ENCODE assay signal across 8 cellular contexts in the genomic region with DNA sequence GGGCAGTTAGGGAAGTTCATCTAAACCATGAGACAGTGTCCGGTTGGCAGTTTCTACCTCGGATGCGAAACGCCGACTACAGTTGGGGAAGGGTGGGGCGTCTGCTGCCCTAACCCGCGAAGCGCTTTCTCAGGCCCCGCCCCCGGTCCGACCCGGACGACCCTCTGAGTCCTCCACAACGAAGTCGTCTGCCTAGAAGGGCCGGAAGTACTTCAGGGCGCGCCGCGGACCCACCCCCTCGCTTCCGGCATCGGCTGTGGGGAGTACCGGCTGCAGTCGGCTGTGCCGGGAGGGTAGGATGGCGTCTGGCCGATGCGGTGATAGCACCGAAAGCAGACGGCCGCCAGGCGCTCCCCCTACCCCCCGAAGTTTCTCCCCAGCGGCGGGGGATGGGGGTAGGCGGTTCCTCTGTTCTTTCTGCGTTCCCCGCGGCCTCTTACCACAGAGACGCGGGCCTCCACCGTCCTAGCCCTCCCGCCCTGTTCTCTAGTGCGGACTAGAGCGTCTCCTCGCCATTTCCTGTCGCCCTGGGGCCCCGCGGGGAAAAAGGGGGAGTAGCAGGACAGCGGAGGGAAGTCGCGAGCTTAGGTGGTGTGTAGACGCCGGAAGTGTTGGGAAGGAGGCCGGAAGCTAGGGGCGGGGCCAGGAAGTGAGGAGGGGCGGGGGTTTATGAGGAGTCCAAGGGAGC. TPM values are rescaled to one million over a fixed set of nuclear protein-coding genes. Genes with fewer than 3 reads are reported as not detected.
DNase-seq lines count a peak whose midpoint lies in the region; ATAC-seq and TF ChIP-seq lines count a peak whose summit lies in the region.

A gene (plus strand): TSS at position 241 of the 688 bp plus-strand sequence. CDS start 719 bp downstream, outside the sequence.

- peak; percentile 41 for ATAC-seq in GM18861 (IDR thresholded peaks at IDR 0.05; ENCODE audit: unreplicated experiment)
- peak; percentile 66 for ATAC-seq in HG03066 (IDR thresholded peaks at IDR 0.05; ENCODE audit: low read depth, unreplicated experiment)

- peak within 1 kb of the TSS; percentile 98 for H3K4me3 Mint-ChIP-seq in T-helper 1 cell treated with Interleukin-12 subunit alpha and Interleukin-12 subunit beta and Interleukin-4 antibody, amounts not matched to agents 30 μg/mL and 1 μg/mL, for 36 hours

- DNase-seq in mammary epithelial cell: peak; percentile 97
- DNase-seq in islet precursor cell: peak; percentile 99
- peak; percentile 97 to 98 for DNase-seq in stimulated activated CD4-positive, alpha-beta T cell treated with anti-CD3 and anti-CD28 coated beads, Interleukin-15, amount 100 ng/mL, for 48 hours (ENCODE audit: low read depth in 2 of 2)
- DNase-seq in DMS114 treated with DMSO at 0.1 percent for 48 hours (lab: John Stamatoyannopoulos, UW; ENCODE audit: unreplicated experiment): no peak
- DNase-seq in NCI-H2029 (lab: John Stamatoyannopoulos, UW): no peak

- peaks cover 7% of the 10 kb centered on the region for H3K27me3 Mint-ChIP-seq in T-helper 1 cell treated with Interleukin-12 subunit alpha and Interleukin-12 subunit beta and Interleukin-4 antibody, amounts not matched to agents 30 μg/mL and 1 μg/mL, for 36 hours (ENCODE audit: low read depth)

- H3K9me3 ChIP-seq in mammary epithelial cell (replicated peaks; ENCODE audit: insufficient read depth, low read length): no peaks in the 10 kb centered on the region

- H3K4me3 ChIP-seq in mammary epithelial cell (replicated peaks in 1 of 3; ENCODE audit: insufficient read depth in 1 of 3, low read depth in 2 of 3, low read length in 3 of 3): peak within 1 kb of the TSS; percentile 86 to 99 (median 98)

- H3K4me1 ChIP-seq in mammary epithelial cell (ENCODE audit: insufficient read depth, low read length): peaks cover 10% of the 10 kb centered on the region

- intact Hi-C loops in mammary epithelial cell (cut with micrococcal nuclease): loop anchor here (1.0 to 2.0 kb wide), 3 partner anchors 32 to 354 kb away; no protein-coding TSS in a partner anchor

- peak within 1 kb of the TSS; percentile 73 for H3K9ac ChIP-seq in mammary epithelial cell (ENCODE audit: insufficient read depth, low read length)

- H3K27me3 ChIP-seq in mammary epithelial cell (ENCODE audit: insufficient read depth, low read length): no peaks in the 10 kb centered on the region

- no TSS peak for BruUV-seq in mammary epithelial cell (replicated peaks; lab: Mats Ljungman, UMichigan)

- H4K20me1 ChIP-seq in mammary epithelial cell (ENCODE audit: insufficient read depth, low read length): no peaks in the 10 kb centered on the region

- CTCF ChIA-PET in mammary epithelial cell (lab: Charles Lee; ENCODE audit: low non-redundant PET): no interaction called here

- no peaks in the 10 kb centered on the region for H3K36me3 ChIP-seq in mammary epithelial cell (ENCODE audit: insufficient read depth, low read length)

- peak within 1 kb of the TSS; percentile 96 for H3K4me2 ChIP-seq in mammary epithelial cell (ENCODE audit: insufficient read depth, low read depth, low read length)

- peaks cover 11% of the 10 kb centered on the region for H3K36me3 Mint-ChIP-seq in T-helper 1 cell treated with Interleukin-12 subunit alpha and Interleukin-12 subunit beta and Interleukin-4 antibody, amounts not matched to agents 30 μg/mL and 1 μg/mL, for 36 hours (ENCODE audit: low read depth)

- peak within 1 kb of the TSS; percentile 70 for H3K27ac ChIP-seq in mammary epithelial cell (ENCODE audit: insufficient read depth, low read depth, low read length)

- H3K4me1 Mint-ChIP-seq in T-helper 1 cell treated with Interleukin-12 subunit alpha and Interleukin-12 subunit beta and Interleukin-4 antibody, amounts not matched to agents 30 μg/mL and 1 μg/mL, for 36 hours (ENCODE audit: low read depth): peaks cover 49% of the 10 kb centered on the region

- H3K9me3 Mint-ChIP-seq in T-helper 1 cell treated with Interleukin-12 subunit alpha and Interleukin-12 subunit beta and Interleukin-4 antibody, amounts not matched to agents 30 μg/mL and 1 μg/mL, for 36 hours: no peaks in the 10 kb centered on the region

- TF ChIP-seq CTCF in mammary epithelial cell (conservative IDR thresholded peaks at IDR 0.05 in 1 of 2, IDR thresholded peaks at IDR 0.05 in 1 of 2; ENCODE audit: extremely low read depth in 1 of 2, insufficient read depth in 1 of 2, low read depth in 1 of 2, low read length in 2 of 2): peak in 1 of 2 donors; percentile 20

- peaks cover 35% of the 10 kb centered on the region for H3K79me2 ChIP-seq in mammary epithelial cell (ENCODE audit: insufficient read depth, low read length)

- 2% methylated on average over 7 of the region's 59 CpGs for WGBS in mammary epithelial cell (ENCODE audit: low coverage, missing lambda C conversion rate)

- in situ Hi-C loops in mammary epithelial cell (cut with MboI; ENCODE audit: low sequenced_read_pairs in 2 of 2): no loop called here

- dilution Hi-C loops in mammary epithelial cell (cut with HindIII; ENCODE audit: low sequenced_read_pairs): no loop called here

- H2AFZ ChIP-seq in mammary epithelial cell (ENCODE audit: low read depth, low read length): peak within 1 kb of the TSS; percentile 83

- H3K27ac Mint-ChIP-seq in T-helper 1 cell treated with Interleukin-12 subunit alpha and Interleukin-12 subunit beta and Interleukin-4 antibody, amounts not matched to agents 30 μg/mL and 1 μg/mL, for 36 hours: peak within 1 kb of the TSS; percentile 99

RNA-seq across cellular contexts. Expression of the gene that starts here (rescaled TPM):
- total RNA-seq in mammary epithelial cell: 10 to 100 TPM; 10.3 to 30.6 TPM
- polyA plus RNA-seq in mammary epithelial cell: 10.1 TPM
- polyA minus RNA-seq in mammary epithelial cell: 10.5 TPM

Comparison
In these comparisons a context has a peak if more than half of its experiments do, and no peak if none do; other contexts are left out.
1. DNase-seq: peak in mammary epithelial cell (single experiment), islet precursor cell (single experiment) and stimulated activated CD4-positive, alpha-beta T cell treated with anti-CD3 and anti-CD28 coated beads, Interleukin-15, amount 100 ng/mL, for 48 hours (2 of 2); none in DMS114 treated with DMSO at 0.1 percent for 48 hours (single experiment) and NCI-H2029 (single experiment).